15 cellular contexts compared by ENCODE assay signal in the genomic region with DNA sequence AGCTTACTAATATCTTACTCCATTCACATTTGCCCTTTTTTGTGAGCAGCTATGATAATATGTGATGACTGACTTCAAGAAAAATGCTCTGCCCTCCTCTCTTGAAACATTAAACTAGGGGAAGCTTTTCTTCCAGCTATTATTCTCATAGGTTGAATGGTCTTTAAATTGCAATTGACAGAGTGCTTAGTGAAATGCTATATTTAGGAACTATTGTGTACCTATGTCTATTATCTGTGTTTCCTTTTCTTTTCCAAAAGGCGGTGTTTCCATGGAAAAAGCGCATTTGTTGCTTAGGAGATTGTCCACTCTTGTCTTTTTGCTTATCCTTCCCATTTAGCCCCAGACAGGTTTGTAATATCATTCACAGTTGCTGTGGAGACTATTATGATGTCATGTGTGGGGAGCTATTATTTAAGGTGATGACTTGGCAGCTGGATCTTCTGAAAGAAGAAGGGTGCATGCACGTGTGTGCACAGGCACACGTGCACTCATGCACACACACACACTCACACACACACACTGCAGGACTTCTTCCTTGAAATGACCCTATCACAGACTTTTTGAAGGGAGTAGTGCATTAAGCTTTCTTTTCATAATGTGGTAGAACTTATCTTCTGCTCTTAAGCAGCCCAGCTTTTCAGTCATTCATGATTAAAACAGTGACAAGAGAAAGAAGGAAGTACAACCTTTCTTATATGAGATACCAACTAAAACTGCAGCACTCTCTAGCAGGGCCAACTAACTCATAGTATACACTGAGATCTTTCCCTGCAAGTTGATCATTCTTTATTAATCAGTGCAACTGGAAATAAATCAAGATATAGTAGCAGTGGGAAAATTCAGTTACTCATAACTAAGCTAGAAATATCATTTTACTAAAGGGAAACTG.
DNase-seq lines count a peak whose midpoint lies in the region; ATAC-seq and TF ChIP-seq lines count a peak whose summit lies in the region.
"Had no signal": no experiment of that assay in that cellular context is flagged by ENCODE, and none has a peak within 500 bp of the region (broad histone marks: within the 10 kb centered on the region; RNA-seq: fewer than 3 reads in every experiment).

No MANE protein-coding gene starts in this region.

- no peak for ATAC-seq in HG02678 (IDR thresholded peaks at IDR 0.05; ENCODE audit: unreplicated experiment)
- ATAC-seq in HG03520 (IDR thresholded peaks at IDR 0.05; ENCODE audit: unreplicated experiment), result no peak
- ATAC-seq in HG03378 (IDR thresholded peaks at IDR 0.05; ENCODE audit: unreplicated experiment), result no peak

- no peak for TF ChIP-seq CTCF in fibroblast of lung (conservative IDR thresholded peaks at IDR 0.05 in 1 of 2, IDR thresholded peaks at IDR 0.05 in 1 of 2; ENCODE audit: low read depth in 1 of 2, low read length in 2 of 2)

- no peak overlapping the region for H3K27ac ChIP-seq in fibroblast of lung (ENCODE audit: insufficient read depth, low read length)
- H3K27ac ChIP-seq: KMS-11, parathyroid adenoma had no signal

- no peaks in the 10 kb centered on the region for H3K27me3 ChIP-seq in fibroblast of lung (ENCODE audit: control insufficient read depth, insufficient read depth, low read length)

- H2AFZ ChIP-seq in fibroblast of lung (ENCODE audit: low read length), result no peak overlapping the region
- H2AFZ ChIP-seq: parathyroid adenoma had no signal

- no peaks in the 10 kb centered on the region for H3K79me2 ChIP-seq in fibroblast of lung (ENCODE audit: control insufficient read depth, insufficient read depth, low read length)
- H3K79me2 ChIP-seq: parathyroid adenoma had no signal

- no peaks in the 10 kb centered on the region for H3K9me3 ChIP-seq in fibroblast of lung (ENCODE audit: control insufficient read depth, insufficient read depth, low read depth, low read length)

- H3K36me3 ChIP-seq in fibroblast of lung (ENCODE audit: control insufficient read depth, insufficient read depth, low read length), result no peaks in the 10 kb centered on the region

- DNase-seq in AG08396 (ENCODE audit: low spot score) (peak; percentile 15), HS-5 (ENCODE audit: low read depth) (peak; percentile 49), NCI-H345 (lab: John Stamatoyannopoulos, UW) (peak; percentile 52), fibroblast of lung (ENCODE audit: low read depth in 2 of 2) (peak; percentile 2 to 74), NCI-H2196 treated with DMSO at 0.1 percent for 48 hours (lab: John Stamatoyannopoulos, UW; ENCODE audit: unreplicated experiment) (no peak)
- DNase-seq: ACHN; midbrain; NCI-H524 treated with DMSO at 0.1 percent for 48 hours; Right ventricle myocardium superior; stimulated activated CD8-positive, alpha-beta memory T cell treated with anti-CD3 and anti-CD28 coated beads, Interleukin-4, amount 100 ng/mL, for 48 hours had no signal

- H3K4me1 ChIP-seq in fibroblast of lung (ENCODE audit: control insufficient read depth, extremely low read depth, insufficient read depth, low read length), result no peaks in the 10 kb centered on the region
- H3K4me1 ChIP-seq: parathyroid adenoma had no signal

- H3K4me3 ChIP-seq in fibroblast of lung (replicated peaks in 1 of 4; ENCODE audit: control extremely low read depth in 1 of 4, insufficient read depth in 1 of 4, low read depth in 3 of 4, low read length in 4 of 4), result no peak overlapping the region

- no peak overlapping the region for H3K4me2 ChIP-seq in fibroblast of lung (ENCODE audit: extremely low read depth, insufficient read depth, low read length)
- H3K4me2 ChIP-seq: KMS-11 had no signal

- no peaks in the 10 kb centered on the region for H4K20me1 ChIP-seq in fibroblast of lung (ENCODE audit: control insufficient read depth, extremely low read depth, insufficient read depth, low read length)

- H3K9ac ChIP-seq in fibroblast of lung (ENCODE audit: insufficient read depth, low read length), result no peak overlapping the region
- H3K9ac ChIP-seq: KMS-11, parathyroid adenoma had no signal
